1 cellular context compared by ENCODE assay signal in the genomic region with DNA sequence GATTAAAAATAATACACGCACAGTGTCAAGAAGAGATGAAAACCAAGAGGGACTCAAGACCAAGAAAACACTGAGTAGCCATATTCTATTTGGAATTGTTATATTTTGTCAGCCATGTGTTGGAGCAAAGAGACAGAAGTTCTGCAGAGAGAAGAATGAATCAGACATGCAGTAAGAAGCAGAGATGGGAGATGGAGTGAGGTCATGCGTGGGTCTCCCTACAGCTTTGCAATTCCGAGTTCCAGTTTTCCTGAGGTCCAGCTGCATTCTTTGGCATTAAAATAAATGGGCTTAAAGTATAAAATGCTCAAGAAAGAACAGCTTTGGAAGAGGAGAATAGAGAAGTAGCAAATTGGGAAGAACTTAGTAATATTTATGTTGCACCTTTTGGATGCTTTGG.
TF ChIP-seq lines count a peak whose summit lies in the region.

No MANE protein-coding gene starts in this region.

TF ChIP-seq in SK-N-SH treated with all-trans-retinoic acid at 6 μM for 48 hours, 23 proteins besides CTCF, POLR2A, EP300 and RAD21 (continued from another document):
- TF ChIP-seq, protein P1, sequence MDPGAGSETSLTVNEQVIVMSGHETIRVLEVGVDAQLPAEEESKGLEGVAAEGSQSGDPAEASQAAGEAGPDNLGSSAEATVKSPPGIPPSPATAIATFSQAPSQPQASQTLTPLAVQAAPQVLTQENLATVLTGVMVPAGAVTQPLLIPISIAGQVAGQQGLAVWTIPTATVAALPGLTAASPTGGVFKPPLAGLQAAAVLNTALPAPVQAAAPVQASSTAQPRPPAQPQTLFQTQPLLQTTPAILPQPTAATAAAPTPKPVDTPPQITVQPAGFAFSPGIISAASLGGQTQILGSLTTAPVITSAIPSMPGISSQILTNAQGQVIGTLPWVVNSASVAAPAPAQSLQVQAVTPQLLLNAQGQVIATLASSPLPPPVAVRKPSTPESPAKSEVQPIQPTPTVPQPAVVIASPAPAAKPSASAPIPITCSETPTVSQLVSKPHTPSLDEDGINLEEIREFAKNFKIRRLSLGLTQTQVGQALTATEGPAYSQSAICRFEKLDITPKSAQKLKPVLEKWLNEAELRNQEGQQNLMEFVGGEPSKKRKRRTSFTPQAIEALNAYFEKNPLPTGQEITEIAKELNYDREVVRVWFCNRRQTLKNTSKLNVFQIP (CRISPR knock-in tag; IDR thresholded peaks at IDR 0.05; ENCODE audit: borderline replicate concordance, low read depth), result no peak
- TF ChIP-seq OSR1 (CRISPR knock-in tag; IDR thresholded peaks at IDR 0.05) (no peak), ISL1 (CRISPR knock-in tag; IDR thresholded peaks at IDR 0.05) (no peak), TOX (CRISPR knock-in tag; IDR thresholded peaks at IDR 0.05; ENCODE audit: borderline replicate concordance) (no peak), TCF4 (CRISPR knock-in tag; IDR thresholded peaks at IDR 0.05; ENCODE audit: borderline replicate concordance) (no peak), ZC3H10 (CRISPR knock-in tag; IDR thresholded peaks at IDR 0.05) (no peak), ZFP30 (CRISPR knock-in tag; IDR thresholded peaks at IDR 0.05) (no peak), ZNF70 (CRISPR knock-in tag; IDR thresholded peaks at IDR 0.05) (no peak), PPARA (CRISPR knock-in tag; IDR thresholded peaks at IDR 0.05; ENCODE audit: borderline replicate concordance) (no peak), ESRRG (CRISPR knock-in tag; IDR thresholded peaks at IDR 0.05) (no peak), ZNF8 (CRISPR knock-in tag; IDR thresholded peaks at IDR 0.05) (no peak), ARNTL (CRISPR knock-in tag; IDR thresholded peaks at IDR 0.05; ENCODE audit: borderline replicate concordance, low read depth) (no peak), ZFP3 (CRISPR knock-in tag; IDR thresholded peaks at IDR 0.05) (no peak)
- TF ChIP-seq, protein P2, sequence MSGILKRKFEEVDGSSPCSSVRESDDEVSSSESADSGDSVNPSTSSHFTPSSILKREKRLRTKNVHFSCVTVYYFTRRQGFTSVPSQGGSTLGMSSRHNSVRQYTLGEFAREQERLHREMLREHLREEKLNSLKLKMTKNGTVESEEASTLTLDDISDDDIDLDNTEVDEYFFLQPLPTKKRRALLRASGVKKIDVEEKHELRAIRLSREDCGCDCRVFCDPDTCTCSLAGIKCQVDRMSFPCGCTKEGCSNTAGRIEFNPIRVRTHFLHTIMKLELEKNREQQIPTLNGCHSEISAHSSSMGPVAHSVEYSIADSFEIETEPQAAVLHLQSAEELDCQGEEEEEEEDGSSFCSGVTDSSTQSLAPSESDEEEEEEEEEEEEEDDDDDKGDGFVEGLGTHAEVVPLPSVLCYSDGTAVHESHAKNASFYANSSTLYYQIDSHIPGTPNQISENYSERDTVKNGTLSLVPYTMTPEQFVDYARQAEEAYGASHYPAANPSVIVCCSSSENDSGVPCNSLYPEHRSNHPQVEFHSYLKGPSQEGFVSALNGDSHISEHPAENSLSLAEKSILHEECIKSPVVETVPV (CRISPR knock-in tag; IDR thresholded peaks at IDR 0.05), result no peak
- TF ChIP-seq, protein P3, sequence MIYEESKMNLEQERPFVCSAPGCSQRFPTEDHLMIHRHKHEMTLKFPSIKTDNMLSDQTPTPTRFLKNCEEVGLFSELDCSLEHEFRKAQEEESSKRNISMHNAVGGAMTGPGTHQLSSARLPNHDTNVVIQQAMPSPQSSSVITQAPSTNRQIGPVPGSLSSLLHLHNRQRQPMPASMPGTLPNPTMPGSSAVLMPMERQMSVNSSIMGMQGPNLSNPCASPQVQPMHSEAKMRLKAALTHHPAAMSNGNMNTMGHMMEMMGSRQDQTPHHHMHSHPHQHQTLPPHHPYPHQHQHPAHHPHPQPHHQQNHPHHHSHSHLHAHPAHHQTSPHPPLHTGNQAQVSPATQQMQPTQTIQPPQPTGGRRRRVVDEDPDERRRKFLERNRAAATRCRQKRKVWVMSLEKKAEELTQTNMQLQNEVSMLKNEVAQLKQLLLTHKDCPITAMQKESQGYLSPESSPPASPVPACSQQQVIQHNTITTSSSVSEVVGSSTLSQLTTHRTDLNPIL (CRISPR knock-in tag; IDR thresholded peaks at IDR 0.05; ENCODE audit: low read depth), result no peak
